ENCODE assay signal across 10 cellular contexts in the genomic region with DNA sequence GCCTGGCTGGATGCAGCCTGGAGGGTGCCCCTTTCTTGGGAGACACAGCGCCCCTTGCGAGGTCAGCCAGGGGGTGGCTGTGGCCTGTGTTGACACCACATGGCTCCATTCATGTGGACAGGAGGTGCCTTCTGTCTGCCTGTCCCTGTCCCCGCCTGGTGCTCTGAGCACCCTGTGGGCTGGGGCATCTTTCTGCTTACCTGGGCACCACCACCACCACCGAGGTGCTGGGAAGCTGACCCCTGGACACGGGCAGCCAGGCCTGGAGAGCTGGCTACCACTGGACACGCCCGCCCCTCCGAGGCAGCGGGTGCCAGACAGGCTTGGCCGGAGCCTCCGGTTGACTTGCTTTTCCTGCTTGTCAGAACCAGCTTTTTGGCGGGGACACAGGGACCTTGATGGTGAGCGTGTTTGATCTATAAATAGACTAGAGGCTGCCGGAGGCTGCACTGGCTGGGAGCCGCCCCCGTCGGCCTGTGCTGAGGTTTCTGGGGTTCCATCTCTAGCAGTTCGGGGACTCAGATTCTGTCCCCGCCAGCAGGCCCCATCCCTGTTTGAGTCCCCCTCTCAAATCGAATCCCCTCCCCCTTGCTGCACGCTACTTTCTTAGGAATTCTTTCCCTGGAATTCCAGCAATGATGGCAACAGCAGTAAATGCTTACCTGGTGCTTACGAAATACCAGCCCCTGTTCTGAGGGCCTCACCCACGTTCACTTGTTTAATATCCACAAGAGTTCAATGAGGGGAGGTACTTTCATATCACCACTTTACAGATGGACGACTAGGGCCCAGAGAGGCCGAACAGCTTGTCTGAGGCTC.
DNase-seq lines count a peak whose midpoint lies in the region; ATAC-seq and TF ChIP-seq lines count a peak whose summit lies in the region.
"Had no signal": no experiment of that assay in that cellular context is flagged by ENCODE, and none has a peak within 500 bp of the region (broad histone marks: within the 10 kb centered on the region; RNA-seq: fewer than 3 reads in every experiment).

No MANE protein-coding gene starts in this region.

- peak in 1 of 4 donors; percentile 43 for TF ChIP-seq EP300 in upper lobe of left lung (IDR thresholded peaks at IDR 0.05)

- peak overlapping the region; percentile 39 for H3K9ac ChIP-seq in endocrine pancreas (ENCODE audit: control insufficient read depth, insufficient read depth, low read length)

- TF ChIP-seq CTCF in upper lobe of left lung (IDR thresholded peaks at IDR 0.05), result peak in 2 of 6 experiments; percentile 3 to 4
- no peak for TF ChIP-seq CTCF in omental fat pad (IDR thresholded peaks at IDR 0.05)

- H3K9me3 ChIP-seq in endocrine pancreas (ENCODE audit: control insufficient read depth, low read length) (no peaks in the 10 kb centered on the region), upper lobe of left lung (no peaks in the 10 kb centered on the region)

- H3K36me3 ChIP-seq in endocrine pancreas (ENCODE audit: control insufficient read depth, insufficient read depth, low read length) (no peaks in the 10 kb centered on the region), upper lobe of left lung (no peaks in the 10 kb centered on the region)

- TF ChIP-seq POLR2A in upper lobe of left lung (IDR thresholded peaks at IDR 0.05), result no peak

- WGBS in upper lobe of left lung, 2 donors, result 29 to 38% methylated on average over 16 to 17 of the region's 25 CpGs

- DNase-seq in NCI-H2196 (lab: John Stamatoyannopoulos, UW; ENCODE audit: unreplicated experiment), result peak; percentile 18
- no peak for DNase-seq in NCI-H2196 treated with DMSO at 0.1 percent for 48 hours (lab: John Stamatoyannopoulos, UW; ENCODE audit: unreplicated experiment)
- DNase-seq in medulla oblongata (ENCODE audit: extremely low spot score), result peak; percentile 65
- peak in 1 of 2 donors; percentile 92 for DNase-seq in upper lobe of left lung
- DNase-seq in omental fat pad (ENCODE audit: low spot score), result no peak
- DNase-seq: effector CD8-positive, alpha-beta T cell; NCI-H1105 had no signal

- no peaks in the 10 kb centered on the region for H3K4me1 ChIP-seq in endocrine pancreas (ENCODE audit: control insufficient read depth, insufficient read depth, low read length)
- H3K4me1 ChIP-seq in upper lobe of left lung, result peaks cover 23 to 34% (median 29%) of the 10 kb centered on the region in 4 donors

- ATAC-seq in upper lobe of left lung (ENCODE audit: low FRiP score in 2 of 2) (peak; percentile 41 to 81), omental fat pad (ENCODE audit: low FRiP score) (no peak), GM21528 (IDR thresholded peaks at IDR 0.05; ENCODE audit: low FRiP score, unreplicated experiment) (no peak), GM21825 (IDR thresholded peaks at IDR 0.05; ENCODE audit: unreplicated experiment) (no peak)

- H3K27me3 ChIP-seq in endocrine pancreas (ENCODE audit: control insufficient read depth, insufficient read depth, low read length) (no peaks in the 10 kb centered on the region), upper lobe of left lung (no peaks in the 10 kb centered on the region)

- H3K4me3 ChIP-seq in endocrine pancreas (ENCODE audit: control insufficient read depth, insufficient read depth, low read length) (no peak overlapping the region), upper lobe of left lung (no peak overlapping the region)

- H3K27ac ChIP-seq in upper lobe of left lung, result peak overlapping the region; percentile 47 to 86 (median 76)

Comparison
In these comparisons a context has a peak if more than half of its experiments do, and no peak if none do; other contexts are left out.
1. DNase-seq: peak in NCI-H2196 (single experiment) and medulla oblongata (single experiment); none in NCI-H2196 treated with DMSO at 0.1 percent for 48 hours (single experiment) and omental fat pad (single experiment).
2. ATAC-seq: peak in upper lobe of left lung (2 of 2); none in omental fat pad (single experiment), GM21528 (single experiment) and GM21825 (single experiment).